8 cellular contexts compared by ENCODE assay signal in the genomic region with DNA sequence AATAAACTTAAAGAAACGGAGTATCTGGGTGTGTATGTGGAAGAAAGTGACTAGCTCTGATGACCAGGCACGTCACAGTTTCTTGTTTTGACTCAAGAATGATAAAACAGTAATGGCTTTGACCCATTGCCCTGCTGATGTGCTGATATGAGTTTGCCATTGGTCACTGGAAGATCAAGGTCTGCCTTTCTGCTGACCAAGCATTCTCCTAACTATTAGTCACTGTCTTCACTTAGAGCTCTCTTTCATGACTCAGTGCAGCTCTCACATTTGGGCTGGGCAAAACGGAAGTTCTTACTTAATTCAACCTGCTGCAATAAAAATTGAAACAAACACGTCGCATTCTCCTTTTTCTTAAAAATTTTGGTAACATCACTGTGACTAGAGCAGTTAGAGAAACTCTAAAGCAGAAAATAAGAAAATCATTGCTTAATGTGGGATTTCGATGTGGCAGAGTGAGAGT.
DNase-seq lines count a peak whose midpoint lies in the region; ATAC-seq and TF ChIP-seq lines count a peak whose summit lies in the region.

No MANE protein-coding gene starts in this region.

- POLR2A ChIA-PET in A673 (lab: Charles Lee; ENCODE audit: low non-redundant PET), result no interaction called here

- H3K9me3 ChIP-seq in A673 (ENCODE audit: low read depth, low read length, poor library complexity, severe bottlenecking), result no peaks in the 10 kb centered on the region
- no peaks in the 10 kb centered on the region for H3K9me3 ChIP-seq in mesodermal cell (ENCODE audit: control insufficient read depth, low read length)

- in situ Hi-C loops in brain microvascular endothelial cell (cut with HindIII; ENCODE audit: low pct_ligation_motif_present, low sequenced_read_pairs), result no loop called here

- H3K27ac ChIP-seq in A673 (ENCODE audit: low read depth, low read length, poor library complexity, severe bottlenecking), result peak overlapping the region; percentile 66
- peak overlapping the region; percentile 71 for H3K27ac ChIP-seq in brain microvascular endothelial cell
- peak overlapping the region; percentile 91 for H3K27ac ChIP-seq in mesodermal cell (ENCODE audit: low read depth, low read length, severe bottlenecking)

- CTCF ChIA-PET in A673 (lab: Charles Lee), result no interaction called here

- H3K4me1 ChIP-seq in A673 (ENCODE audit: insufficient read depth, low read length, poor library complexity, severe bottlenecking), result peaks cover 25% of the 10 kb centered on the region
- peaks cover 27% of the 10 kb centered on the region for H3K4me1 ChIP-seq in mesodermal cell (ENCODE audit: control insufficient read depth, insufficient read depth, low read length, poor library complexity, severe bottlenecking)

- H3K27me3 ChIP-seq in A673 (replicated peaks; ENCODE audit: insufficient read depth, low read depth, low read length, poor library complexity), result no peaks in the 10 kb centered on the region
- H3K27me3 ChIP-seq in brain microvascular endothelial cell (replicated peaks), result no peaks in the 10 kb centered on the region

- TF ChIP-seq CTCF in A673 (conservative IDR thresholded peaks at IDR 0.05; ENCODE audit: low read depth, low read length) (no peak), brain microvascular endothelial cell (IDR thresholded peaks at IDR 0.05; ENCODE audit: low read depth, low read length, missing control alignments) (no peak)

- peak; percentile 74 for DNase-seq in A673 (ENCODE audit: low spot score)
- DNase-seq in T-helper 1 cell, result peak in 4 of 5 donors; percentile 4 to 84 (median 14)
- DNase-seq in brain microvascular endothelial cell, result peak; percentile 96
- peak; percentile 88 for DNase-seq in stromal cell of bone marrow (ENCODE audit: low read depth)
- DNase-seq in germinal center (ENCODE audit: low spot score), result no peak

- ATAC-seq in GM19043 (IDR thresholded peaks at IDR 0.05; ENCODE audit: low read depth, unreplicated experiment) (peak; percentile 93), HG03159 (IDR thresholded peaks at IDR 0.05; ENCODE audit: unreplicated experiment) (peak; percentile 93)

- intact Hi-C loops in A673 (cut with micrococcal nuclease; ENCODE audit: unreplicated experiment), result loop anchor here (10.0 kb wide), 1 partner anchor 204 kb away; no protein-coding TSS in a partner anchor

- WGBS in mesodermal cell (ENCODE audit: insufficient coverage in 2 of 2), 2 experiments, result 45 to 63% methylated on average over 3 to 4 of the region's 6 CpGs

- H3K4me3 ChIP-seq in A673 (ENCODE audit: low read depth, low read length, poor library complexity, severe bottlenecking), result no peak overlapping the region
- no peak overlapping the region for H3K4me3 ChIP-seq in brain microvascular endothelial cell (ENCODE audit: low read depth, low read length)
- H3K4me3 ChIP-seq in mesodermal cell (ENCODE audit: extremely low read depth, insufficient read depth, low read length, poor library complexity, severe bottlenecking), result no peak overlapping the region

- H3K36me3 ChIP-seq in A673 (ENCODE audit: insufficient read depth, low read length, poor library complexity, severe bottlenecking) (no peaks in the 10 kb centered on the region), brain microvascular endothelial cell (replicated peaks) (no peaks in the 10 kb centered on the region), mesodermal cell (ENCODE audit: control insufficient read depth, insufficient read depth, low read length) (no peaks in the 10 kb centered on the region)

- no TSS peak for BruUV-seq in A673 (replicated peaks; lab: Mats Ljungman, UMichigan)
